Comparison of ENCODE assay signal across 23 cellular contexts in genomic region chr17:17981330-17981729, GRCh38.
"Had no signal": no experiment of that assay in that cellular context is flagged by ENCODE, and none has a peak within 500 bp of the region (broad histone marks: within the 10 kb centered on the region; RNA-seq: fewer than 3 reads in every experiment).

No MANE protein-coding gene starts in this region.

- H3K9ac ChIP-seq: SK-N-SH had no signal

- ATAC-seq: HepG2, Panc1, PC-3, T-cell had no signal

- FAIRE-seq: HepG2 had no signal

- H3K27ac ChIP-seq: RWPE1 had no signal

- DNase-seq: IMR-90; Karpas-422; KG1; MM.1S; NCI-H1092 treated with DMSO at 0.1 percent for 48 hours; NCI-H1436; NCI-H187; NCI-H2029; NCI-H2081 treated with DMSO at 0.1 percent for 48 hours; NCI-H2171; NCI-H226; NCI-H446; NCI-H510A; NCI-H524 treated with DMSO at 0.1 percent for 48 hours; NK-92 treated with Interleukin-12 subunit alpha and Interleukin-12 subunit beta, amount 100 ng/mL, for 24 hours; PC-3; SHP77; SK-N-SH; SW 1271; T-cell had no signal

- H3K4me2 ChIP-seq: SK-N-SH had no signal

- H3K9me3 ChIP-seq: SK-N-SH had no signal
